ENCODE assay signal across 7 cellular contexts in genomic region chr1:235067396-235068154, GRCh38.
A peak's percentile ranks its signal among the peaks of the same experiment; 100 is the strongest.
DNase-seq lines count a peak whose midpoint lies in the region.

No MANE protein-coding gene starts in this region.

- DNase-seq in EL (peak; percentile 100), NCI-H146 treated with DMSO at 0.1 percent for 48 hours (lab: John Stamatoyannopoulos, UW; ENCODE audit: unreplicated experiment) (peak; percentile 50), amygdala (lab: John Stamatoyannopoulos, UW) (peak in 37 of 56 donors; percentile 6 to 78 (median 38)), islet precursor cell (peak; percentile 99), smooth muscle cell of the brain vasculature (ENCODE audit: low read depth, low spot score) (peak; percentile 82), GM19240 (ENCODE audit: insufficient read length, low spot score) (no peak), KG1 (lab: John Stamatoyannopoulos, UW) (no peak)

Comparison
In these comparisons a context has a peak if more than half of its experiments do, and no peak if none do; other contexts are left out.
1. DNase-seq: peak in EL (single experiment), NCI-H146 treated with DMSO at 0.1 percent for 48 hours (single experiment), amygdala (37 of 56), islet precursor cell (single experiment) and smooth muscle cell of the brain vasculature (single experiment); none in GM19240 (single experiment) and KG1 (single experiment).